8 cellular contexts compared by ENCODE assay signal in genomic region chr12:74537707-74538385, GRCh38. TPM values are rescaled to one million over a fixed set of nuclear protein-coding genes. Genes with fewer than 3 reads are reported as not detected.
DNase-seq lines count a peak whose midpoint lies in the region; ATAC-seq lines count a peak whose summit lies in the region.

ATXN7L3B (plus strand) TSS chr12:74537835; CDS start chr12:74538113, 278 bp downstream.

- POLR2A ChIA-PET in activated CD8-positive, alpha-beta memory T cell treated with anti-CD3 and anti-CD28 coated beads for 36 hours (lab: Charles Lee): no interaction called here

- peak within 1 kb of the TSS; percentile 99 for H3K27ac Mint-ChIP-seq in memory B cell

- DNase-seq in CMK (ENCODE audit: low read depth): peak; percentile 68
- DNase-seq in HS-5 (ENCODE audit: low read depth): peak; percentile 80
- DNase-seq in NK-92 treated with Interleukin-12 subunit alpha and Interleukin-12 subunit beta, amount 100 ng/mL, for 24 hours (lab: John Stamatoyannopoulos, UW): peak; percentile 80
- DNase-seq in effector memory CD4-positive, alpha-beta T cell: peak; percentile 92 to 93 (median 92)
- DNase-seq in memory B cell (ENCODE audit: low spot score in 2 of 2): peak; percentile 95 to 97
- DNase-seq in stimulated activated CD8-positive, alpha-beta memory T cell treated with anti-CD3 and anti-CD28 coated beads, Interleukin-12 subunit alpha, Interleukin-12 subunit beta, amount 100 ng/mL, for 24 hours (ENCODE audit: extremely low read depth): peak; percentile 86

- no peaks in the 10 kb centered on the region for H3K27me3 Mint-ChIP-seq in memory B cell

- peaks cover 27% of the 10 kb centered on the region for H3K4me1 ChIP-seq in effector memory CD4-positive, alpha-beta T cell (ENCODE audit: control insufficient read depth, insufficient read depth, low read length, poor library complexity, severe bottlenecking)

- H3K36me3 ChIP-seq in effector memory CD4-positive, alpha-beta T cell (ENCODE audit: control insufficient read depth, insufficient read depth, low read length): peaks cover 3% of the 10 kb centered on the region

- H3K4me3 ChIP-seq in effector memory CD4-positive, alpha-beta T cell (ENCODE audit: insufficient read depth, low read depth, low read length, poor library complexity, severe bottlenecking): peak within 1 kb of the TSS; percentile 75

- H3K4me1 Mint-ChIP-seq in memory B cell: peaks cover 37% of the 10 kb centered on the region

- H3K36me3 Mint-ChIP-seq in memory B cell: peaks cover 17% of the 10 kb centered on the region

- H3K4me3 Mint-ChIP-seq in memory B cell: peak within 1 kb of the TSS; percentile 86

- H3K27ac ChIP-seq in effector memory CD4-positive, alpha-beta T cell (ENCODE audit: insufficient read depth, low read length, poor library complexity, severe bottlenecking): peak within 1 kb of the TSS; percentile 96

- H3K9me3 ChIP-seq in effector memory CD4-positive, alpha-beta T cell (ENCODE audit: control insufficient read depth, low read length): no peaks in the 10 kb centered on the region

- no peaks in the 10 kb centered on the region for H3K27me3 ChIP-seq in effector memory CD4-positive, alpha-beta T cell (replicated peaks; ENCODE audit: control insufficient read depth, insufficient read depth, low read length, poor library complexity, severe bottlenecking)

- ATAC-seq in GM19468 (IDR thresholded peaks at IDR 0.05; ENCODE audit: extremely low read depth, unreplicated experiment): peak; percentile 94
- peak; percentile 90 for ATAC-seq in memory B cell (ENCODE audit: low read depth)

- H3K9me3 Mint-ChIP-seq in memory B cell: no peaks in the 10 kb centered on the region

- CTCF ChIA-PET in activated CD8-positive, alpha-beta memory T cell treated with anti-CD3 and anti-CD28 coated beads for 36 hours (lab: Charles Lee): no interaction called here

RNA-seq across cellular contexts. Expression of gene ATXN7L3B, which starts in this region (rescaled TPM):
- 10 to 100 TPM; 19.2 to 19.3 TPM for total RNA-seq in activated CD8-positive, alpha-beta memory T cell treated with anti-CD3 and anti-CD28 coated beads for 36 hours

Comparison
In these comparisons a context has a peak if more than half of its experiments do, and no peak if none do; other contexts are left out.
1. Peak in every context shown above with its lines: DNase-seq, ATAC-seq, H3K4me3 ChIP-seq and H3K27ac ChIP-seq.